ENCODE assay signal across 1 cellular context in genomic region chr11:112163875-112164521, GRCh38.
A peak's percentile ranks its signal among the peaks of the same experiment; 100 is the strongest.
TF ChIP-seq lines count a peak whose summit lies in the region.

Gene IL18, minus strand, starts transcription at chr11:112164094. Its CDS starts 9,041 bp downstream, at chr11:112155053.

TF ChIP-seq in K562, 482 proteins besides CTCF, POLR2A, EP300 and RAD21 (continued from another document):
- TF ChIP-seq SMAD2 (IDR thresholded peaks at IDR 0.05; ENCODE audit: low read depth, low read length) (no peak), ARID3A (IDR thresholded peaks at IDR 0.05; ENCODE audit: borderline replicate concordance, low read depth, low read length) (no peak), POLR2G (IDR thresholded peaks at IDR 0.05; ENCODE audit: low read depth, low read length) (0 out of 2 replicates have a peak, but pooled peaks have one; percentile 40), SRF (CRISPR knock-in tag; IDR thresholded peaks at IDR 0.05) (peak in 1 of 2 experiments; percentile 57; a peak in 2 of 4 replicates), MTA3 (IDR thresholded peaks at IDR 0.05; ENCODE audit: borderline replicate concordance) (0 out of 2 replicates have a peak, but pooled peaks have one; percentile 20)
